24 cellular contexts compared by ENCODE assay signal in genomic region chr10:74919671-74920070, GRCh38.
"Had no signal": no experiment of that assay in that cellular context is flagged by ENCODE, and none has a peak within 500 bp of the region (broad histone marks: within the 10 kb centered on the region; RNA-seq: fewer than 3 reads in every experiment).

No MANE protein-coding gene starts in this region.

- H3K4me3 Mint-ChIP-seq: naive thymus-derived CD8-positive, alpha-beta T cell; stimulated activated naive B cell treated with anti-CD40 and anti-IgM and Interleukin-4, amounts not matched to agents 10 μg/mL and 1 μg/mL and 100 μg/mL, for 72 hours had no signal

- ATAC-seq: left colon; left lung; lower lobe of right lung; naive thymus-derived CD8-positive, alpha-beta T cell; sciatic nerve; stimulated activated naive B cell treated with anti-CD40 and anti-IgM and Interleukin-4, amounts not matched to agents 10 μg/mL and 1 μg/mL and 100 μg/mL, for 72 hours; stimulated activated naive CD8-positive, alpha-beta T cell treated with anti-CD3 and anti-CD28 coated beads, Interleukin-15, Interleukin-2, amounts not matched to agents 100 U/mL and 50 U/mL, for 24 hours had no signal

- H3K27ac Mint-ChIP-seq: stimulated activated naive B cell treated with anti-CD40 and anti-IgM and Interleukin-4, amounts not matched to agents 10 μg/mL and 1 μg/mL and 100 μg/mL, for 72 hours had no signal

- H3K4me3 ChIP-seq: left lung, lower lobe of right lung, ovary, right atrium auricular region, skin epidermis, stomach, testis, thyroid gland, transverse colon, upper lobe of left lung, vagina had no signal

- H3K27me3 Mint-ChIP-seq: naive thymus-derived CD8-positive, alpha-beta T cell; progenitor cell of endocrine pancreas; stimulated activated naive B cell treated with anti-CD40 and anti-IgM and Interleukin-4, amounts not matched to agents 10 μg/mL and 1 μg/mL and 100 μg/mL, for 72 hours had no signal

- H3K9me3 ChIP-seq: ovary, testis, thyroid gland, transverse colon, vagina had no signal

- H3K27me3 ChIP-seq: left lung, ovary, right atrium auricular region, stomach, testis, thyroid gland, transverse colon, upper lobe of left lung, vagina had no signal

- H3K27ac ChIP-seq: left lung, lower lobe of right lung, ovary, right atrium auricular region, skin epidermis, stomach, testis, thyroid gland, transverse colon, upper lobe of left lung, vagina had no signal

- H3K36me3 ChIP-seq: left lung, lower lobe of right lung, ovary, right atrium auricular region, stomach, thyroid gland, transverse colon, upper lobe of left lung, vagina had no signal

- DNase-seq: kidney; left colon; left lung; lower lobe of right lung; mammary epithelial cell; mesenchymal stem cell; naive thymus-derived CD8-positive, alpha-beta T cell; ovary; stimulated activated CD4-positive, alpha-beta T cell treated with anti-CD3 and anti-CD28 coated beads, Interleukin-12 subunit alpha, Interleukin-12 subunit beta, amount 100 ng/mL, for 4 hours; stimulated activated CD4-positive, alpha-beta T cell treated with anti-CD3 and anti-CD28 coated beads, Interleukin-15, amount 100 ng/mL, for 24 hours; stimulated activated CD4-positive, alpha-beta T cell treated with anti-CD3 and anti-CD28 coated beads, Interleukin-2, amount 100 ng/mL, for 24 hours; stimulated activated CD4-positive, alpha-beta T cell treated with anti-CD3 and anti-CD28 coated beads, Interleukin-4, amount 100 ng/mL, for 1 hour; stimulated activated naive B cell treated with anti-CD40 and anti-IgM and Interleukin-4, amounts not matched to agents 10 μg/mL and 1 μg/mL and 100 μg/mL, for 72 hours; stimulated activated naive CD8-positive, alpha-beta T cell treated with anti-CD3 and anti-CD28 coated beads, Interleukin-15, Interleukin-2, amounts not matched to agents 100 U/mL and 50 U/mL, for 24 hours; stomach; testis; thyroid gland; transverse colon; upper lobe of left lung had no signal
